1 cellular context compared by ENCODE assay signal in genomic region chr12:52166672-52167071, GRCh38.
TF ChIP-seq lines count a peak whose summit lies in the region.

No MANE protein-coding gene starts in this region.

TF ChIP-seq in H1, 55 proteins besides CTCF, POLR2A, EP300 and RAD21:
- TF ChIP-seq HDAC6 (IDR thresholded peaks at IDR 0.05; ENCODE audit: low read depth, low read length) (no peak), RFX5 (IDR thresholded peaks at IDR 0.05; ENCODE audit: borderline replicate concordance, low read depth, low read length) (no peak), USF2 (IDR thresholded peaks at IDR 0.05; ENCODE audit: low read length) (no peak), ZNF274 (IDR thresholded peaks at IDR 0.05; ENCODE audit: borderline replicate concordance, extremely low read depth, low read length) (no peak), MAFK (IDR thresholded peaks at IDR 0.05; ENCODE audit: low read depth, low read length) (no peak)
